ENCODE assay signal across 6 cellular contexts in genomic region chr9:65414249-65414648, GRCh38.
DNase-seq lines count a peak whose midpoint lies in the region; ATAC-seq, FAIRE-seq and TF ChIP-seq lines count a peak whose summit lies in the region.
"Not testable (repeated sequence)": the region's sequence is repeated elsewhere in the genome, so short reads cannot be mapped to it uniquely, and the experiment has no call there.

No MANE protein-coding gene starts in this region.

- H3K79me2 ChIP-seq in HCT116 (ENCODE audit: insufficient read depth, low read length); osteoblast (ENCODE audit: insufficient read depth, low read length): not testable (repeated sequence)

- ATAC-seq in HCT116 = peak; percentile 48
- ATAC-seq in esophagus mucosa = peak; percentile 27

- not testable (repeated sequence) for H3K9me3 ChIP-seq in HCT116 (ENCODE audit: control insufficient read depth in 1 of 2, insufficient read depth in 1 of 2, low read depth in 1 of 2, low read length in 2 of 2); osteoblast (ENCODE audit: low read depth, low read length)

- H3K4me1 Mint-ChIP-seq in endothelial cell (ENCODE audit: unreplicated experiment) = not testable (repeated sequence)

- H3K9ac ChIP-seq in HCT116 (ENCODE audit: low read length) = not testable (repeated sequence)

- H4K20me1 ChIP-seq in HCT116 (ENCODE audit: insufficient read depth); osteoblast (ENCODE audit: insufficient read depth, low read length): not testable (repeated sequence)

- not testable (repeated sequence) for H3K27me3 ChIP-seq in HCT116 (ENCODE audit: insufficient read depth, low read length); osteoblast (ENCODE audit: insufficient read depth, low read length)

- not testable (repeated sequence) for H3K9me2 ChIP-seq in HCT116 (ENCODE audit: insufficient read depth)

- H3K9me3 Mint-ChIP-seq in endothelial cell (ENCODE audit: unreplicated experiment) = peaks cover 52% of the 10 kb centered on the region

- intact Hi-C loops in HCT116 (cut with micrococcal nuclease) = not testable (repeated sequence)

- TF ChIP-seq RAD21 in HCT116 (IDR thresholded peaks at IDR 0.05; ENCODE audit: low read depth) = not testable (repeated sequence)

- H3K4me3 Mint-ChIP-seq in endothelial cell (ENCODE audit: unreplicated experiment) = not testable (repeated sequence)

- POLR2A ChIA-PET in HCT116 (lab: Charles Lee) = not testable (repeated sequence)

- not testable (repeated sequence) for TF ChIP-seq CTCF in HCT116 (IDR thresholded peaks at IDR 0.05 in 2 of 3, conservative IDR thresholded peaks at IDR 0.05 in 1 of 3; ENCODE audit: borderline replicate concordance in 1 of 3, insufficient read depth in 1 of 3, low read depth in 2 of 3, low read length in 2 of 3); endothelial cell (IDR thresholded peaks at IDR 0.05; ENCODE audit: unreplicated experiment); osteoblast (IDR thresholded peaks at IDR 0.05; ENCODE audit: extremely low read depth, low read depth, low read length)

- not testable (repeated sequence) for BruUV-seq in HCT116 (replicated peaks; lab: Mats Ljungman, UMichigan)

- DNase-seq in HCT116 (ENCODE audit: low read depth, low spot score); endothelial cell (ENCODE audit: low spot score): not testable (repeated sequence)
- DNase-seq in activated effector memory CD4-positive, alpha-beta T cell treated with anti-CD3 and anti-CD28 coated beads, Interleukin-2, amount 50 U/mL, for 16 hours = peak; percentile 28
- DNase-seq in osteoblast (ENCODE audit: insufficient read length, low spot score, missing footprints) (peak; percentile 34), urothelium cell line (ENCODE audit: low spot score) (peak; percentile 18)

- H3K4me2 ChIP-seq in HCT116 (ENCODE audit: low read length); osteoblast (ENCODE audit: insufficient read depth, low read length): not testable (repeated sequence)

- RAD21 ChIA-PET in HCT116 (lab: Charles Lee; ENCODE audit: low non-redundant PET in 1 of 2, low total read pairs in 2 of 2, uncharacterized antibody in 2 of 2, unreplicated experiment in 2 of 2) = not testable (repeated sequence)

- FAIRE-seq in urothelium cell line (lab: Jason Lieb, UNC) = not testable (repeated sequence)

- not testable (repeated sequence) for TF ChIP-seq POLR2A in HCT116 (IDR thresholded peaks at IDR 0.05; ENCODE audit: borderline replicate concordance, extremely low read depth, insufficient read depth, insufficient read length)

- peaks cover 22% of the 10 kb centered on the region for H3K27me3 Mint-ChIP-seq in endothelial cell (ENCODE audit: unreplicated experiment)

- H3K4me1 ChIP-seq in HCT116 (ENCODE audit: control insufficient read depth in 1 of 2, insufficient read depth in 2 of 2, low read length in 2 of 2) = peaks cover 2 to 14% of the 10 kb centered on the region in 2 experiments; a peak in 3 of 4 replicates
- H3K4me1 ChIP-seq in osteoblast (ENCODE audit: insufficient read depth, low read length) = not testable (repeated sequence)

- H3K4me3 ChIP-seq in HCT116 (replicated peaks in 1 of 2; ENCODE audit: low read depth in 1 of 2, low read length in 2 of 2); osteoblast (ENCODE audit: insufficient read depth, low read length): not testable (repeated sequence)

- CTCF ChIA-PET in HCT116 (lab: Charles Lee) = not testable (repeated sequence)

- peaks cover 23% of the 10 kb centered on the region for H3K36me3 Mint-ChIP-seq in endothelial cell (ENCODE audit: low read depth, unreplicated experiment)

- H3K27ac Mint-ChIP-seq in endothelial cell (ENCODE audit: unreplicated experiment) = peak overlapping the region; percentile 44

- H3K36me3 ChIP-seq in HCT116 (ENCODE audit: control insufficient read depth in 1 of 2, insufficient read depth in 2 of 2, low read length in 2 of 2); osteoblast (ENCODE audit: insufficient read depth, low read length): not testable (repeated sequence)

- H2AFZ ChIP-seq in HCT116 (ENCODE audit: low read depth, low read length, poor library complexity, severe bottlenecking); osteoblast (ENCODE audit: low read length): not testable (repeated sequence)

- H3K27ac ChIP-seq in HCT116 (ENCODE audit: low read depth, low read length); osteoblast (ENCODE audit: low read depth, low read length): not testable (repeated sequence)
